In the genomic region with DNA sequence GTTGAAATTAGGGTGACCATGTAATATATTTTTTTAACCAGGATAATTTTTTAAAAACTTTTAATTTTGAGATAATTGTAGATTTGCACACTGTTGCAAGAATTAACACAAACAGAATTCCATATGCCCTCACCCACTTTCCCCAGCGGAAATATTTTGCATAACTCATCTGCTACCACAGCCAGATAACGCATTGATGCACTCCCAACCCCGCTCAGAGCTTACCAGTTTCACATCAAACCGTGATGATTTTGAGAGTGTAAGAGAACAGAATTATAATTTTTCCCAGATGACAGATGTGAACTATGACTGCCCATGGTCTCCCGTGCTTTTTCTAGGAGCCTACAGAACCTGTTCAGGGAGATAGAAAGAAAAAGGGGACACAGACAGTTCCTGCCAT, we compare ENCODE assay signal across 2 cellular contexts.
TF ChIP-seq lines count a peak whose summit lies in the region.

No MANE protein-coding gene starts in this region.

TF ChIP-seq in liver, 16 proteins besides CTCF, POLR2A, EP300 and RAD21:
- TF ChIP-seq YY1 (IDR thresholded peaks at IDR 0.05) (no peak), ZBTB33 (IDR thresholded peaks at IDR 0.05) (no peak), GABPA (IDR thresholded peaks at IDR 0.05 in 1 of 2, conservative IDR thresholded peaks at IDR 0.05 in 1 of 2) (no peak), SP1 (IDR thresholded peaks at IDR 0.05) (no peak), RXRA (IDR thresholded peaks at IDR 0.05) (no peak), FOXA2 (IDR thresholded peaks at IDR 0.05) (no peak), HNF4A (conservative IDR thresholded peaks at IDR 0.05) (no peak), HNF4G (IDR thresholded peaks at IDR 0.05) (no peak), NR2F2 (IDR thresholded peaks at IDR 0.05) (no peak), JUND (IDR thresholded peaks at IDR 0.05) (no peak), TAF1 (conservative IDR thresholded peaks at IDR 0.05) (no peak), MAX (IDR thresholded peaks at IDR 0.05) (no peak), FOXA1 (IDR thresholded peaks at IDR 0.05) (no peak), EGR1 (IDR thresholded peaks at IDR 0.05; ENCODE audit: low read depth in 2 of 2) (no peak)
- TF ChIP-seq, protein P1, sequence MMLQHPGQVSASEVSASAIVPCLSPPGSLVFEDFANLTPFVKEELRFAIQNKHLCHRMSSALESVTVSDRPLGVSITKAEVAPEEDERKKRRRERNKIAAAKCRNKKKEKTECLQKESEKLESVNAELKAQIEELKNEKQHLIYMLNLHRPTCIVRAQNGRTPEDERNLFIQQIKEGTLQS (IDR thresholded peaks at IDR 0.05): no peak
- TF ChIP-seq, protein P2, sequence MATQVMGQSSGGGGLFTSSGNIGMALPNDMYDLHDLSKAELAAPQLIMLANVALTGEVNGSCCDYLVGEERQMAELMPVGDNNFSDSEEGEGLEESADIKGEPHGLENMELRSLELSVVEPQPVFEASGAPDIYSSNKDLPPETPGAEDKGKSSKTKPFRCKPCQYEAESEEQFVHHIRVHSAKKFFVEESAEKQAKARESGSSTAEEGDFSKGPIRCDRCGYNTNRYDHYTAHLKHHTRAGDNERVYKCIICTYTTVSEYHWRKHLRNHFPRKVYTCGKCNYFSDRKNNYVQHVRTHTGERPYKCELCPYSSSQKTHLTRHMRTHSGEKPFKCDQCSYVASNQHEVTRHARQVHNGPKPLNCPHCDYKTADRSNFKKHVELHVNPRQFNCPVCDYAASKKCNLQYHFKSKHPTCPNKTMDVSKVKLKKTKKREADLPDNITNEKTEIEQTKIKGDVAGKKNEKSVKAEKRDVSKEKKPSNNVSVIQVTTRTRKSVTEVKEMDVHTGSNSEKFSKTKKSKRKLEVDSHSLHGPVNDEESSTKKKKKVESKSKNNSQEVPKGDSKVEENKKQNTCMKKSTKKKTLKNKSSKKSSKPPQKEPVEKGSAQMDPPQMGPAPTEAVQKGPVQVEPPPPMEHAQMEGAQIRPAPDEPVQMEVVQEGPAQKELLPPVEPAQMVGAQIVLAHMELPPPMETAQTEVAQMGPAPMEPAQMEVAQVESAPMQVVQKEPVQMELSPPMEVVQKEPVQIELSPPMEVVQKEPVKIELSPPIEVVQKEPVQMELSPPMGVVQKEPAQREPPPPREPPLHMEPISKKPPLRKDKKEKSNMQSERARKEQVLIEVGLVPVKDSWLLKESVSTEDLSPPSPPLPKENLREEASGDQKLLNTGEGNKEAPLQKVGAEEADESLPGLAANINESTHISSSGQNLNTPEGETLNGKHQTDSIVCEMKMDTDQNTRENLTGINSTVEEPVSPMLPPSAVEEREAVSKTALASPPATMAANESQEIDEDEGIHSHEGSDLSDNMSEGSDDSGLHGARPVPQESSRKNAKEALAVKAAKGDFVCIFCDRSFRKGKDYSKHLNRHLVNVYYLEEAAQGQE (IDR thresholded peaks at IDR 0.05): no peak
TF ChIP-seq in liver: peak in this region for 0.

TF ChIP-seq in HepG2, 621 proteins besides CTCF, POLR2A, EP300 and RAD21:
- TF ChIP-seq NFYB (CRISPR knock-in tag; IDR thresholded peaks at IDR 0.05) (no peak), SP140L (CRISPR knock-in tag; IDR thresholded peaks at IDR 0.05; ENCODE audit: borderline replicate concordance) (no peak), MTF2 (CRISPR knock-in tag; IDR thresholded peaks at IDR 0.05; ENCODE audit: borderline replicate concordance) (no peak), ATAD3A (CRISPR knock-in tag; IDR thresholded peaks at IDR 0.05) (no peak), RXRB (CRISPR knock-in tag; IDR thresholded peaks at IDR 0.05; ENCODE audit: borderline replicate concordance) (no peak), FUBP1 (CRISPR knock-in tag; IDR thresholded peaks at IDR 0.05; ENCODE audit: borderline replicate concordance) (no peak), SP5 (CRISPR knock-in tag; IDR thresholded peaks at IDR 0.05; ENCODE audit: borderline replicate concordance, low read depth) (no peak), CENPBD1 (CRISPR knock-in tag; IDR thresholded peaks at IDR 0.05; ENCODE audit: borderline replicate concordance, low read depth) (no peak), PCBP2 (optimal IDR thresholded peaks at IDR 0.05; ENCODE audit: low read depth, low read length, poor library complexity, severe bottlenecking) (no peak), E2F2 (CRISPR knock-in tag; IDR thresholded peaks at IDR 0.05; ENCODE audit: borderline replicate concordance) (no peak)
- TF ChIP-seq, protein P3, sequence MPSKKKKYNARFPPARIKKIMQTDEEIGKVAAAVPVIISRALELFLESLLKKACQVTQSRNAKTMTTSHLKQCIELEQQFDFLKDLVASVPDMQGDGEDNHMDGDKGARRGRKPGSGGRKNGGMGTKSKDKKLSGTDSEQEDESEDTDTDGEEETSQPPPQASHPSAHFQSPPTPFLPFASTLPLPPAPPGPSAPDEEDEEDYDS (CRISPR knock-in tag; IDR thresholded peaks at IDR 0.05): no peak
